In the genomic region with DNA sequence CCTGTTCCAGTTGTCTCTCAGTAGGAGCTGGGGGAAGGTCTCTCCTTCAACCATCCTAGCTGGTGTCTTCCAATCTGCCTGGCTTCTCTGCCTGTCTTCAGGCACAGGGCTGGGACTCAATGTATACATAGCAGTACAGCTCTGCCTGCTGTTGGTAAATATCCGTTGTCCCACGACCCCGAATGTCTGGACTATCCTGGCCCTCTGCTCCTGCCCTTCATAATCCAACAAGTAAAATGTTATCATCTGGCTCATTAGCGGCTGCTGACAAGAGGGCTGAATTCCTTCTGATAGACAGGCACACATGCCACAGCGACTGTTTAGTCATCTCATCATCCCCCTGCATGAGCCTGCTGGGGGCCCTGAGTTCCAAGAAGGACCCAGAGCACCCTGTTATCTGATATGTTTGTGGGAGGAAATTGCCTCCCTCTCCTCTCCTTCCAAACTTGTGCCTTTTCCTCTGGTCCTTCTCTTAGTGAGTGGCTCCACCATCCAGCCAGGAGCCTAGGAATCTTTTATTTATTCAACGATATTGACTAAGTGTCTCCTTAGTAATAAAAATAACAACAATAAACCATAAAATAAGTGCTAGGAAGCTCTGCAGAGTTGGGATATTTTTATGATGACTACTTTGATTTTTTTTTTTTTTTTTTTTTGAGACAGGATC, we compare ENCODE assay signal across 15 cellular contexts. TPM values are rescaled to one million over a fixed set of nuclear protein-coding genes. Genes with fewer than 3 reads are reported as not detected.
A peak's percentile ranks its signal among the peaks of the same experiment; 100 is the strongest.
DNase-seq lines count a peak whose midpoint lies in the region; ATAC-seq, FAIRE-seq and TF ChIP-seq lines count a peak whose summit lies in the region.
"Had no signal": no experiment of that assay in that cellular context is flagged by ENCODE, and none has a peak within 500 bp of the region (broad histone marks: within the 10 kb centered on the region; RNA-seq: fewer than 3 reads in every experiment).

No MANE protein-coding gene starts in this region.

- ATAC-seq in CD4-positive, alpha-beta T cell (ENCODE audit: poor library complexity) = no peak

- intact Hi-C loops in activated CD4-positive, alpha-beta memory T cell treated with anti-CD3 and anti-CD28 coated beads for 36 hours (cut with micrococcal nuclease) = no loop called here
- intact Hi-C loops in CD4-positive, alpha-beta T cell (cut with DNase I, micrococcal nuclease) = loop anchor here in 1 of 2 experiments (2.0 kb wide), 1 partner anchor 15 kb away; no protein-coding TSS in a partner anchor

- H3K27ac ChIP-seq in CD4-positive, alpha-beta T cell (ENCODE audit: low read depth, low read length) = no peak overlapping the region

- no peaks in the 10 kb centered on the region for H3K27me3 ChIP-seq in CD4-positive, alpha-beta T cell (ENCODE audit: control insufficient read depth, insufficient read depth, low read length)

- no peaks in the 10 kb centered on the region for H3K36me3 Mint-ChIP-seq in activated CD4-positive, alpha-beta memory T cell treated with anti-CD3 and anti-CD28 coated beads, Interleukin-2, amount 10 ng/mL, durations not matched to agents 7 days and 5 days (ENCODE audit: low read depth)
- H3K36me3 Mint-ChIP-seq in activated CD4-positive, alpha-beta memory T cell treated with anti-CD3 and anti-CD28 coated beads for 36 hours = no peaks in the 10 kb centered on the region
- H3K36me3 Mint-ChIP-seq in CD4-positive, alpha-beta T cell (ENCODE audit: low read depth) = no peaks in the 10 kb centered on the region
- H3K36me3 Mint-ChIP-seq: activated naive CD8-positive, alpha-beta T cell had no signal

- H3K4me3 Mint-ChIP-seq in activated CD4-positive, alpha-beta memory T cell treated with anti-CD3 and anti-CD28 coated beads, Interleukin-2, amount 10 ng/mL, durations not matched to agents 7 days and 5 days = no peak overlapping the region
- H3K4me3 Mint-ChIP-seq in activated CD4-positive, alpha-beta memory T cell treated with anti-CD3 and anti-CD28 coated beads for 36 hours = no peak overlapping the region
- no peak overlapping the region for H3K4me3 Mint-ChIP-seq in CD4-positive, alpha-beta T cell
- H3K4me3 Mint-ChIP-seq: activated naive CD8-positive, alpha-beta T cell had no signal

- H3K4me1 Mint-ChIP-seq in activated CD4-positive, alpha-beta memory T cell treated with anti-CD3 and anti-CD28 coated beads, Interleukin-2, amount 10 ng/mL, durations not matched to agents 7 days and 5 days = peaks cover 47% of the 10 kb centered on the region
- peaks cover 32% of the 10 kb centered on the region for H3K4me1 Mint-ChIP-seq in activated CD4-positive, alpha-beta memory T cell treated with anti-CD3 and anti-CD28 coated beads for 36 hours (ENCODE audit: low read depth)
- H3K4me1 Mint-ChIP-seq in CD4-positive, alpha-beta T cell (ENCODE audit: low read depth) = peaks cover 69% of the 10 kb centered on the region

- H3K4me3 ChIP-seq in choroid plexus epithelial cell (ENCODE audit: low read depth, low read length) = no peak overlapping the region
- H3K4me3 ChIP-seq in skeletal muscle cell (ENCODE audit: low read depth, low read length) = no peak overlapping the region

- POLR2A ChIA-PET in activated CD4-positive, alpha-beta memory T cell treated with anti-CD3 and anti-CD28 coated beads, Interleukin-2, amount 10 ng/mL, durations not matched to agents 7 days and 5 days (lab: Charles Lee) = interaction anchor here (1.2 to 3.8 kb wide), 7 partner anchors 9 to 38 kb away, joined by 3 to 46 read pairs (median 6); no protein-coding TSS in a partner anchor
- POLR2A ChIA-PET in activated CD4-positive, alpha-beta memory T cell treated with anti-CD3 and anti-CD28 coated beads for 36 hours (lab: Charles Lee) = interaction anchor here (0.6 kb wide), 1 partner anchor 64 kb away, joined by 3 read pairs; no protein-coding TSS in a partner anchor
- POLR2A ChIA-PET in CD4-positive, alpha-beta T cell (lab: Charles Lee) = interaction anchor here (0.6 to 3.0 kb wide), 7 partner anchors 10 to 53 kb away, joined by 3 to 38 read pairs (median 4); partner anchors contain the start of gene TGFBR1

- no peaks in the 10 kb centered on the region for H3K9me3 ChIP-seq in CD4-positive, alpha-beta T cell (ENCODE audit: control insufficient read depth, low read length)

- CTCF ChIA-PET in activated CD4-positive, alpha-beta memory T cell treated with anti-CD3 and anti-CD28 coated beads, Interleukin-2, amount 10 ng/mL, durations not matched to agents 7 days and 5 days (lab: Charles Lee) = interaction anchor here (0.7 to 3.3 kb wide), 7 partner anchors 10 to 76 kb away, joined by 3 to 31 read pairs (median 4); no protein-coding TSS in a partner anchor
- CTCF ChIA-PET in activated CD4-positive, alpha-beta memory T cell treated with anti-CD3 and anti-CD28 coated beads for 36 hours (lab: Charles Lee) = no interaction called here
- CTCF ChIA-PET in CD4-positive, alpha-beta T cell (lab: Charles Lee) = no interaction called here

- FAIRE-seq in RCC 7860 (lab: Jason Lieb, UNC) = no peak
- FAIRE-seq: A204.1 had no signal

- TF ChIP-seq CTCF in choroid plexus epithelial cell (conservative IDR thresholded peaks at IDR 0.05; ENCODE audit: low read depth, low read length) = no peak
- TF ChIP-seq CTCF in CD4-positive, alpha-beta T cell (IDR thresholded peaks at IDR 0.05) = no peak

- no peak for DNase-seq in activated CD4-positive, alpha-beta memory T cell treated with anti-CD3 and anti-CD28 coated beads, Interleukin-2, amount 10 ng/mL, durations not matched to agents 7 days and 5 days
- DNase-seq in activated CD4-positive, alpha-beta memory T cell treated with anti-CD3 and anti-CD28 coated beads for 36 hours = no peak
- DNase-seq in OCI-M2 (lab: John Stamatoyannopoulos, UW; ENCODE audit: unreplicated experiment) = peak; percentile 33
- DNase-seq in choroid plexus epithelial cell (ENCODE audit: low read depth) = peak; percentile 37
- peak; percentile 34 for DNase-seq in skeletal muscle cell (ENCODE audit: low read depth)
- DNase-seq in CD4-positive, alpha-beta T cell = no peak
- DNase-seq in RCC 7860 (ENCODE audit: low spot score) = no peak
- DNase-seq in cerebellum (ENCODE audit: low spot score) = no peak
- DNase-seq: DMS79 treated with DMSO at 0.1 percent for 48 hours; hypothalamus; NCI-H1694; NK-92 treated with Interleukin-12 subunit alpha and Interleukin-12 subunit beta, amount 100 ng/mL, for 24 hours; SW 1271 had no signal

- H3K27ac Mint-ChIP-seq in activated CD4-positive, alpha-beta memory T cell treated with anti-CD3 and anti-CD28 coated beads, Interleukin-2, amount 10 ng/mL, durations not matched to agents 7 days and 5 days = peak overlapping the region; percentile 17
- no peak overlapping the region for H3K27ac Mint-ChIP-seq in activated CD4-positive, alpha-beta memory T cell treated with anti-CD3 and anti-CD28 coated beads for 36 hours
- H3K27ac Mint-ChIP-seq in CD4-positive, alpha-beta T cell = no peak overlapping the region

- no peaks in the 10 kb centered on the region for H3K9me3 Mint-ChIP-seq in activated CD4-positive, alpha-beta memory T cell treated with anti-CD3 and anti-CD28 coated beads, Interleukin-2, amount 10 ng/mL, durations not matched to agents 7 days and 5 days
- H3K9me3 Mint-ChIP-seq in activated CD4-positive, alpha-beta memory T cell treated with anti-CD3 and anti-CD28 coated beads for 36 hours = no peaks in the 10 kb centered on the region
- no peaks in the 10 kb centered on the region for H3K9me3 Mint-ChIP-seq in CD4-positive, alpha-beta T cell

- H3K27me3 Mint-ChIP-seq in activated CD4-positive, alpha-beta memory T cell treated with anti-CD3 and anti-CD28 coated beads, Interleukin-2, amount 10 ng/mL, durations not matched to agents 7 days and 5 days = no peaks in the 10 kb centered on the region
- H3K27me3 Mint-ChIP-seq in activated CD4-positive, alpha-beta memory T cell treated with anti-CD3 and anti-CD28 coated beads for 36 hours = no peaks in the 10 kb centered on the region
- H3K27me3 Mint-ChIP-seq in CD4-positive, alpha-beta T cell = no peaks in the 10 kb centered on the region
- H3K27me3 Mint-ChIP-seq: activated naive CD8-positive, alpha-beta T cell had no signal

RNA-seq across cellular contexts. Expression of gene TGFBR1, which starts 29.5 kb away (rescaled TPM):
- total RNA-seq in activated CD4-positive, alpha-beta memory T cell treated with anti-CD3 and anti-CD28 coated beads, Interleukin-2, amount 10 ng/mL, durations not matched to agents 7 days and 5 days = 10 to 100 TPM; 57.4 to 58.5 TPM
- 10 to 100 TPM; 25.4 to 26.3 TPM for total RNA-seq in activated CD4-positive, alpha-beta memory T cell treated with anti-CD3 and anti-CD28 coated beads for 36 hours
- total RNA-seq in CD4-positive, alpha-beta T cell = 10 to 100 TPM; 12.9 to 14.6 TPM
- total RNA-seq in cerebellum = 51.7 TPM

Comparison
In these comparisons a context has a peak if more than half of its experiments do, and no peak if none do; other contexts are left out.
1. DNase-seq: peak in OCI-M2 (single experiment), choroid plexus epithelial cell (single experiment) and skeletal muscle cell (single experiment); none in activated CD4-positive, alpha-beta memory T cell treated with anti-CD3 and anti-CD28 coated beads, Interleukin-2, amount 10 ng/mL, durations not matched to agents 7 days and 5 days (single experiment), activated CD4-positive, alpha-beta memory T cell treated with anti-CD3 and anti-CD28 coated beads for 36 hours (single experiment), CD4-positive, alpha-beta T cell (0 of 10), RCC 7860 (single experiment) and cerebellum (single experiment).